In the genomic region with DNA sequence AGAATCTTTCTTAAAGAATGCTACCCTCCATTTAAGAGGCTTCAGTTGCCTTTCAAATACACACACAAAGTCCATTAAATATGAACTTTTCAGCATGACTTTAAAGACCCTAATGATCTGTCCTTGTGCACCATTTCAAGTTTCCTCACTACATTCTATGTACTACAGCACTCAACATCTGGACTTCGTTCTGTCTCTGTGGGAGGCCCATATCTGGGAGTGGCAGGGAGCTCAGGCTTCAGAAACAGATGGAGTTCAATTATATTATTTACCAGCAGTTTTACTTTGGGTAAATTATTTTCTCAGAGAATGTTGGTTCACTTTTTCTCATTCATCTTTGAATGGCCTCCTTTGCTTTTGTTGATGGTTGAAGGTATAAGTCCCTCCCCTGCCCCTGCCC, we compare ENCODE assay signal across 15 cellular contexts.
DNase-seq lines count a peak whose midpoint lies in the region; TF ChIP-seq lines count a peak whose summit lies in the region.
"Had no signal": no experiment of that assay in that cellular context is flagged by ENCODE, and none has a peak within 500 bp of the region (broad histone marks: within the 10 kb centered on the region; RNA-seq: fewer than 3 reads in every experiment).

No MANE protein-coding gene starts in this region.

- no peaks in the 10 kb centered on the region for H3K36me3 Mint-ChIP-seq in endothelial cell (ENCODE audit: low read depth, unreplicated experiment)

- DNase-seq in NCI-H2171 treated with DMSO at 0.1 percent for 48 hours (lab: John Stamatoyannopoulos, UW) (peak; percentile 39), NCI-H2171 (lab: John Stamatoyannopoulos, UW) (no peak), NCI-H69 (lab: John Stamatoyannopoulos, UW) (peak; percentile 63), fibroblast of gingiva (ENCODE audit: low read depth) (peak; percentile 57), kidney tubule cell (ENCODE audit: low spot score) (no peak), endothelial cell (ENCODE audit: low spot score) (no peak), HPDE6-E6E7 (ENCODE audit: extremely low spot score) (no peak)
- DNase-seq: 8988T; AML-193; Caco-2; CD4-positive, alpha-beta T cell; DMS53; DND-41; EL; H9 had no signal

- no peak for TF ChIP-seq CTCF in endothelial cell (IDR thresholded peaks at IDR 0.05; ENCODE audit: unreplicated experiment)

- H3K27ac Mint-ChIP-seq in endothelial cell (ENCODE audit: unreplicated experiment), result no peak overlapping the region
- H3K27ac Mint-ChIP-seq: CD4-positive, alpha-beta T cell; H9 had no signal

- H3K4me3 Mint-ChIP-seq in endothelial cell (ENCODE audit: unreplicated experiment), result no peak overlapping the region
- H3K4me3 Mint-ChIP-seq: CD4-positive, alpha-beta T cell; H9 had no signal

- no peaks in the 10 kb centered on the region for H3K9me3 Mint-ChIP-seq in endothelial cell (ENCODE audit: unreplicated experiment)

- H3K27me3 Mint-ChIP-seq in endothelial cell (ENCODE audit: unreplicated experiment), result no peaks in the 10 kb centered on the region
- H3K27me3 Mint-ChIP-seq: CD4-positive, alpha-beta T cell had no signal

- no peaks in the 10 kb centered on the region for H3K4me1 Mint-ChIP-seq in endothelial cell (ENCODE audit: unreplicated experiment)
- H3K4me1 Mint-ChIP-seq: H9 had no signal

Comparison
In these comparisons a context has a peak if more than half of its experiments do, and no peak if none do; other contexts are left out.
1. DNase-seq: peak in NCI-H2171 treated with DMSO at 0.1 percent for 48 hours (single experiment), NCI-H69 (single experiment) and fibroblast of gingiva (single experiment); none in NCI-H2171 (single experiment), kidney tubule cell (single experiment), endothelial cell (single experiment) and HPDE6-E6E7 (single experiment).